In genomic region chr2:98472961-98473746, GRCh38 we compare ENCODE assay signal across 14 cellular contexts. TPM values are rescaled to one million over a fixed set of nuclear protein-coding genes. Genes with fewer than 3 reads are reported as not detected.
DNase-seq lines count a peak whose midpoint lies in the region; FAIRE-seq lines count a peak whose summit lies in the region.
"Had no signal": no experiment of that assay in that cellular context is flagged by ENCODE, and none has a peak within 500 bp of the region (broad histone marks: within the 10 kb centered on the region; RNA-seq: fewer than 3 reads in every experiment).

No MANE protein-coding gene starts in this region.

- peaks cover 90% of the 10 kb centered on the region for H3K4me1 Mint-ChIP-seq in activated CD4-positive, alpha-beta T cell treated with anti-CD3 and anti-CD28 coated beads, Interleukin-2, amount 10 ng/mL, durations not matched to agents 24 days and 14 days
- H3K4me1 Mint-ChIP-seq in dendritic cell treated with granulocyte-macrophage colony-stimulating factor and Interleukin-4, amounts not matched to agents 40 ng/mL and 50 ng/mL, for 4 days (ENCODE audit: low read depth) = peaks cover 87% of the 10 kb centered on the region

- DNase-seq in activated CD4-positive, alpha-beta T cell treated with anti-CD3 and anti-CD28 coated beads, Interleukin-2, amount 10 ng/mL, durations not matched to agents 24 days and 14 days = peak; percentile 60
- no peak for DNase-seq in activated CD4-positive, alpha-beta T cell treated with anti-CD3 and anti-CD28 coated beads for 1 hour
- no peak for DNase-seq in small intestine
- no peak for DNase-seq in NCI-H2227 treated with DMSO at 0.1 percent for 48 hours (lab: John Stamatoyannopoulos, UW)
- no peak for DNase-seq in DMS153 treated with DMSO at 0.1 percent for 48 hours (lab: John Stamatoyannopoulos, UW; ENCODE audit: unreplicated experiment)
- no peak for DNase-seq in activated CD4-positive, CD25-positive, alpha-beta regulatory T cell treated with anti-CD3 and anti-CD28 coated beads, Interleukin-2, amount 50 U/mL, for 72 hours
- DNase-seq: activated CD4-positive, CD25-positive, alpha-beta regulatory T cell; Caco-2; left lung; stimulated activated CD4-positive, alpha-beta T cell treated with anti-CD3 and anti-CD28 coated beads, Interleukin-15, amount 100 ng/mL, for 24 hours had no signal

- H3K4me3 ChIP-seq in small intestine (ENCODE audit: low read depth in 1 of 2, low read length in 2 of 2) = no peak overlapping the region
- H3K4me3 ChIP-seq: A549, left lung had no signal

- H3K4me1 ChIP-seq in small intestine (ENCODE audit: control insufficient read depth in 2 of 2, insufficient read depth in 1 of 2, low read depth in 1 of 2, low read length in 1 of 2) = peaks cover 0 to 20% of the 10 kb centered on the region in 2 donors
- H3K4me1 ChIP-seq: Caco-2 had no signal

- WGBS in small intestine, 3 donors = 76 to 78% (median 77%) methylated on average over 9 of the region's 9 CpGs

- H3K9me3 ChIP-seq in KOPT-K1 (ENCODE audit: insufficient read depth, low read length, poor library complexity, severe bottlenecking) = no peaks in the 10 kb centered on the region
- H3K9me3 ChIP-seq in small intestine (ENCODE audit: control insufficient read depth, low read depth) = no peaks in the 10 kb centered on the region
- H3K9me3 ChIP-seq: A549, Caco-2, left lung had no signal

- H3K4me3 Mint-ChIP-seq in activated CD4-positive, alpha-beta T cell treated with anti-CD3 and anti-CD28 coated beads, Interleukin-2, amount 10 ng/mL, durations not matched to agents 24 days and 14 days = peak overlapping the region; percentile 73
- H3K4me3 Mint-ChIP-seq in dendritic cell treated with granulocyte-macrophage colony-stimulating factor and Interleukin-4, amounts not matched to agents 40 ng/mL and 50 ng/mL, for 4 days = no peak overlapping the region

- FAIRE-seq in small intestine (lab: Jason Lieb, UNC) = no peak
- FAIRE-seq: A549, bronchial epithelial cell had no signal

- peaks cover 24% of the 10 kb centered on the region for H3K36me3 Mint-ChIP-seq in activated CD4-positive, alpha-beta T cell treated with anti-CD3 and anti-CD28 coated beads, Interleukin-2, amount 10 ng/mL, durations not matched to agents 24 days and 14 days (ENCODE audit: low read depth)
- peaks cover 12% of the 10 kb centered on the region for H3K36me3 Mint-ChIP-seq in dendritic cell treated with granulocyte-macrophage colony-stimulating factor and Interleukin-4, amounts not matched to agents 40 ng/mL and 50 ng/mL, for 4 days (ENCODE audit: low read depth)

- H3K27me3 ChIP-seq in small intestine (ENCODE audit: control insufficient read depth in 2 of 2, insufficient read depth in 2 of 2, low read length in 2 of 2) = no peaks in the 10 kb centered on the region
- H3K27me3 ChIP-seq: left lung had no signal

- H3K27ac Mint-ChIP-seq in activated CD4-positive, alpha-beta T cell treated with anti-CD3 and anti-CD28 coated beads, Interleukin-2, amount 10 ng/mL, durations not matched to agents 24 days and 14 days = peak overlapping the region; percentile 86
- peak overlapping the region; percentile 52 for H3K27ac Mint-ChIP-seq in dendritic cell treated with granulocyte-macrophage colony-stimulating factor and Interleukin-4, amounts not matched to agents 40 ng/mL and 50 ng/mL, for 4 days

- intact Hi-C loops in activated CD4-positive, alpha-beta T cell treated with anti-CD3 and anti-CD28 coated beads, Interleukin-2, amount 10 ng/mL, durations not matched to agents 24 days and 14 days (cut with micrococcal nuclease) = no loop called here
- intact Hi-C loops in dendritic cell treated with granulocyte-macrophage colony-stimulating factor and Interleukin-4, amounts not matched to agents 40 ng/mL and 50 ng/mL, for 4 days (cut with micrococcal nuclease) = no loop called here

- no peaks in the 10 kb centered on the region; the same call in 1 of the 2 replicates for H3K36me3 ChIP-seq in KOPT-K1 (ENCODE audit: insufficient read depth, low read length)
- H3K36me3 ChIP-seq in small intestine (ENCODE audit: control insufficient read depth in 2 of 2, insufficient read depth in 2 of 2, low read length in 2 of 2) = no peaks in the 10 kb centered on the region
- H3K36me3 ChIP-seq: left lung had no signal

- H3K9me3 Mint-ChIP-seq in activated CD4-positive, alpha-beta T cell treated with anti-CD3 and anti-CD28 coated beads, Interleukin-2, amount 10 ng/mL, durations not matched to agents 24 days and 14 days = no peaks in the 10 kb centered on the region
- H3K9me3 Mint-ChIP-seq in dendritic cell treated with granulocyte-macrophage colony-stimulating factor and Interleukin-4, amounts not matched to agents 40 ng/mL and 50 ng/mL, for 4 days = no peaks in the 10 kb centered on the region

- no peaks in the 10 kb centered on the region for H3K27me3 Mint-ChIP-seq in activated CD4-positive, alpha-beta T cell treated with anti-CD3 and anti-CD28 coated beads, Interleukin-2, amount 10 ng/mL, durations not matched to agents 24 days and 14 days
- no peaks in the 10 kb centered on the region for H3K27me3 Mint-ChIP-seq in dendritic cell treated with granulocyte-macrophage colony-stimulating factor and Interleukin-4, amounts not matched to agents 40 ng/mL and 50 ng/mL, for 4 days

- H3K27ac ChIP-seq in KOPT-K1 (ENCODE audit: low read depth, low read length, poor library complexity, severe bottlenecking) (peak overlapping the region; percentile 70), small intestine (ENCODE audit: low read depth in 1 of 2, low read length in 1 of 2) (peak overlapping the region; percentile 42 to 47)
- H3K27ac ChIP-seq: A549 had no signal

RNA-seq across cellular contexts. Expression of gene INPP4A, which starts 28.5 kb away (rescaled TPM):
- 40.2 and 45.0 TPM in 2 replicates for total RNA-seq in activated CD4-positive, alpha-beta T cell treated with anti-CD3 and anti-CD28 coated beads, Interleukin-2, amount 10 ng/mL, durations not matched to agents 24 days and 14 days
- polyA plus RNA-seq in small intestine = 1 to 10 TPM; 1.6 to 6.1 (median 2.2) TPM
